Comparison of ENCODE assay signal across 9 cellular contexts in the genomic region with DNA sequence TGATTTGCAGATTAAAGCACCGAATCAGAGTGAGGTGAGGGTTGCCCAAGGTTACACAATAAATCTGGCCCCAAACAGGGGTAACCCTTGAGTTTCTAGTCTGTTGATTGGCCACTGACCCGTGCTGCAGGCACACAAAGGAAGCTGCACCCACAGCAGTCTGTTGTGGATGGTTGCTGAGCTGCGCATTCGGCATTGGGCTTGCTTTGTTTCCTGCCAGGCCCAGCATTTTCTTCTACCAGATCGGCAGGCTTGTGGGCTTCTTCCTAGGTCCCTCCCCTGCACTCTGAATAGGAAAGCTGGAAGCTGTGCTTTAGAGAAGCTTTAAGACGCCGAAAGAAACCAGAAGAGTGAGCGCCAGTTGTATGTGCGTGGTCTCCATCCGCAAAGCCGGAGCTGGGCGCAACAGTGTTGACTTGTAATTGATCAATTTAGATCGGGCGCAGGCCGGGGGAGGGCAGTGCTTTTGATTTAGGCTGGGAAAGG. TPM values are rescaled to one million over a fixed set of nuclear protein-coding genes. Genes with fewer than 3 reads are reported as not detected.
DNase-seq lines count a peak whose midpoint lies in the region; ATAC-seq and TF ChIP-seq lines count a peak whose summit lies in the region.
"Had no signal": no experiment of that assay in that cellular context is flagged by ENCODE, and none has a peak within 500 bp of the region (broad histone marks: within the 10 kb centered on the region; RNA-seq: fewer than 3 reads in every experiment).

No MANE protein-coding gene starts in this region.

- DNase-seq in LHCN-M2 (ENCODE audit: low read depth) = peak; percentile 91
- DNase-seq in WTC11 (ENCODE audit: low spot score) = peak; percentile 45
- peak; percentile 32 for DNase-seq in left ventricle myocardium inferior
- peak; percentile 89 for DNase-seq in retina
- no peak for DNase-seq in ACHN
- DNase-seq in T1000 (lab: John Stamatoyannopoulos, UW) = no peak
- DNase-seq in activated CD4-positive, alpha-beta T cell treated with anti-CD3 and anti-CD28 coated beads for 48 hours = no peak

- peak overlapping the region; percentile 22 for H3K4me3 ChIP-seq in left ventricle myocardium inferior

- CTCF ChIA-PET in WTC11 (lab: Charles Lee) = interaction anchor here (0.6 to 1.9 kb wide), 12 partner anchors 10 to 326 kb away, joined by 3 to 12 read pairs (median 4); no protein-coding TSS in a partner anchor

- peak; percentile 82 for ATAC-seq in WTC11
- ATAC-seq in GM21576 (IDR thresholded peaks at IDR 0.05; ENCODE audit: unreplicated experiment) = no peak

- H3K4me1 Mint-ChIP-seq in WTC11 = peaks cover 26% of the 10 kb centered on the region

- peaks cover 13% of the 10 kb centered on the region for H3K4me1 ChIP-seq in left ventricle myocardium inferior

- H3K27ac Mint-ChIP-seq in WTC11 = no peak overlapping the region
- H3K27ac Mint-ChIP-seq: activated naive CD8-positive, alpha-beta T cell had no signal

- H3K36me3 Mint-ChIP-seq in WTC11 = peaks cover 5% of the 10 kb centered on the region

- H3K27ac ChIP-seq in left ventricle myocardium inferior (replicated peaks) = peak overlapping the region; percentile 61

- H3K36me3 ChIP-seq in left ventricle myocardium inferior = peaks cover 10% of the 10 kb centered on the region

- TF ChIP-seq CTCF in WTC11 (IDR thresholded peaks at IDR 0.05) = no peak
- no peak for TF ChIP-seq CTCF in left ventricle myocardium inferior (IDR thresholded peaks at IDR 0.05; ENCODE audit: borderline replicate concordance)

- H3K27me3 Mint-ChIP-seq in WTC11 (ENCODE audit: low read depth) = no peaks in the 10 kb centered on the region

- no peak overlapping the region for H3K4me3 Mint-ChIP-seq in WTC11
- H3K4me3 Mint-ChIP-seq: activated naive CD8-positive, alpha-beta T cell had no signal

- intact Hi-C loops in left ventricle myocardium inferior (cut with micrococcal nuclease) = no loop called here

- no peaks in the 10 kb centered on the region for H3K9me3 Mint-ChIP-seq in WTC11

- H3K27me3 ChIP-seq in left ventricle myocardium inferior (ENCODE audit: low read depth) = no peaks in the 10 kb centered on the region

- H3K9me3 ChIP-seq in left ventricle myocardium inferior (replicated peaks) = no peaks in the 10 kb centered on the region

- POLR2A ChIA-PET in WTC11 (lab: Charles Lee) = interaction anchor here (0.6 to 2.0 kb wide), 3 partner anchors 12 to 177 kb away, joined by 3 to 9 read pairs (median 6); a partner anchor contains a TSS

- in situ Hi-C loops in ACHN (cut with HindIII; ENCODE audit: low pct_ligation_motif_present, low pct_unique_long_range_greater_than_20kb, low sequenced_read_pairs) = no loop called here

TF ChIP-seq in WTC11, 78 proteins besides CTCF, POLR2A, EP300 and RAD21 (continues in another document):
- TF ChIP-seq SMAD4 (CRISPR knock-in tag; IDR thresholded peaks at IDR 0.05) (no peak), TCF7 (CRISPR knock-in tag; IDR thresholded peaks at IDR 0.05; ENCODE audit: low read depth) (no peak), MXD4 (CRISPR knock-in tag; IDR thresholded peaks at IDR 0.05; ENCODE audit: borderline replicate concordance) (no peak), ELF4 (CRISPR knock-in tag; IDR thresholded peaks at IDR 0.05; ENCODE audit: low read depth) (no peak), NFATC4 (CRISPR knock-in tag; IDR thresholded peaks at IDR 0.05) (no peak), NR2C2 (CRISPR knock-in tag; IDR thresholded peaks at IDR 0.05) (no peak), CREB1 (CRISPR knock-in tag; IDR thresholded peaks at IDR 0.05) (no peak)
- TF ChIP-seq, protein P1, sequence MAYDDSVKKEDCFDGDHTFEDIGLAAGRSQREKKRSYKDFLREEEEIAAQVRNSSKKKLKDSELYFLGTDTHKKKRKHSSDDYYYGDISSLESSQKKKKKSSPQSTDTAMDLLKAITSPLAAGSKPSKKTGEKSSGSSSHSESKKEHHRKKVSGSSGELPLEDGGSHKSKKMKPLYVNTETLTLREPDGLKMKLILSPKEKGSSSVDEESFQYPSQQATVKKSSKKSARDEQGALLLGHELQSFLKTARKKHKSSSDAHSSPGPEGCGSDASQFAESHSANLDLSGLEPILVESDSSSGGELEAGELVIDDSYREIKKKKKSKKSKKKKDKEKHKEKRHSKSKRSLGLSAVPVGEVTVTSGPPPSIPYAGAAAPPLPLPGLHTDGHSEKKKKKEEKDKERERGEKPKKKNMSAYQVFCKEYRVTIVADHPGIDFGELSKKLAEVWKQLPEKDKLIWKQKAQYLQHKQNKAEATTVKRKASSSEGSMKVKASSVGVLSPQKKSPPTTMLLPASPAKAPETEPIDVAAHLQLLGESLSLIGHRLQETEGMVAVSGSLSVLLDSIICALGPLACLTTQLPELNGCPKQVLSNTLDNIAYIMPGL (CRISPR knock-in tag; IDR thresholded peaks at IDR 0.05) = no peak
- TF ChIP-seq, protein P2, sequence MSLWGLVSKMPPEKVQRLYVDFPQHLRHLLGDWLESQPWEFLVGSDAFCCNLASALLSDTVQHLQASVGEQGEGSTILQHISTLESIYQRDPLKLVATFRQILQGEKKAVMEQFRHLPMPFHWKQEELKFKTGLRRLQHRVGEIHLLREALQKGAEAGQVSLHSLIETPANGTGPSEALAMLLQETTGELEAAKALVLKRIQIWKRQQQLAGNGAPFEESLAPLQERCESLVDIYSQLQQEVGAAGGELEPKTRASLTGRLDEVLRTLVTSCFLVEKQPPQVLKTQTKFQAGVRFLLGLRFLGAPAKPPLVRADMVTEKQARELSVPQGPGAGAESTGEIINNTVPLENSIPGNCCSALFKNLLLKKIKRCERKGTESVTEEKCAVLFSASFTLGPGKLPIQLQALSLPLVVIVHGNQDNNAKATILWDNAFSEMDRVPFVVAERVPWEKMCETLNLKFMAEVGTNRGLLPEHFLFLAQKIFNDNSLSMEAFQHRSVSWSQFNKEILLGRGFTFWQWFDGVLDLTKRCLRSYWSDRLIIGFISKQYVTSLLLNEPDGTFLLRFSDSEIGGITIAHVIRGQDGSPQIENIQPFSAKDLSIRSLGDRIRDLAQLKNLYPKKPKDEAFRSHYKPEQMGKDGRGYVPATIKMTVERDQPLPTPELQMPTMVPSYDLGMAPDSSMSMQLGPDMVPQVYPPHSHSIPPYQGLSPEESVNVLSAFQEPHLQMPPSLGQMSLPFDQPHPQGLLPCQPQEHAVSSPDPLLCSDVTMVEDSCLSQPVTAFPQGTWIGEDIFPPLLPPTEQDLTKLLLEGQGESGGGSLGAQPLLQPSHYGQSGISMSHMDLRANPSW (CRISPR knock-in tag; conservative IDR thresholded peaks at IDR 0.05; ENCODE audit: low read depth) = no peak
- TF ChIP-seq, protein P3, sequence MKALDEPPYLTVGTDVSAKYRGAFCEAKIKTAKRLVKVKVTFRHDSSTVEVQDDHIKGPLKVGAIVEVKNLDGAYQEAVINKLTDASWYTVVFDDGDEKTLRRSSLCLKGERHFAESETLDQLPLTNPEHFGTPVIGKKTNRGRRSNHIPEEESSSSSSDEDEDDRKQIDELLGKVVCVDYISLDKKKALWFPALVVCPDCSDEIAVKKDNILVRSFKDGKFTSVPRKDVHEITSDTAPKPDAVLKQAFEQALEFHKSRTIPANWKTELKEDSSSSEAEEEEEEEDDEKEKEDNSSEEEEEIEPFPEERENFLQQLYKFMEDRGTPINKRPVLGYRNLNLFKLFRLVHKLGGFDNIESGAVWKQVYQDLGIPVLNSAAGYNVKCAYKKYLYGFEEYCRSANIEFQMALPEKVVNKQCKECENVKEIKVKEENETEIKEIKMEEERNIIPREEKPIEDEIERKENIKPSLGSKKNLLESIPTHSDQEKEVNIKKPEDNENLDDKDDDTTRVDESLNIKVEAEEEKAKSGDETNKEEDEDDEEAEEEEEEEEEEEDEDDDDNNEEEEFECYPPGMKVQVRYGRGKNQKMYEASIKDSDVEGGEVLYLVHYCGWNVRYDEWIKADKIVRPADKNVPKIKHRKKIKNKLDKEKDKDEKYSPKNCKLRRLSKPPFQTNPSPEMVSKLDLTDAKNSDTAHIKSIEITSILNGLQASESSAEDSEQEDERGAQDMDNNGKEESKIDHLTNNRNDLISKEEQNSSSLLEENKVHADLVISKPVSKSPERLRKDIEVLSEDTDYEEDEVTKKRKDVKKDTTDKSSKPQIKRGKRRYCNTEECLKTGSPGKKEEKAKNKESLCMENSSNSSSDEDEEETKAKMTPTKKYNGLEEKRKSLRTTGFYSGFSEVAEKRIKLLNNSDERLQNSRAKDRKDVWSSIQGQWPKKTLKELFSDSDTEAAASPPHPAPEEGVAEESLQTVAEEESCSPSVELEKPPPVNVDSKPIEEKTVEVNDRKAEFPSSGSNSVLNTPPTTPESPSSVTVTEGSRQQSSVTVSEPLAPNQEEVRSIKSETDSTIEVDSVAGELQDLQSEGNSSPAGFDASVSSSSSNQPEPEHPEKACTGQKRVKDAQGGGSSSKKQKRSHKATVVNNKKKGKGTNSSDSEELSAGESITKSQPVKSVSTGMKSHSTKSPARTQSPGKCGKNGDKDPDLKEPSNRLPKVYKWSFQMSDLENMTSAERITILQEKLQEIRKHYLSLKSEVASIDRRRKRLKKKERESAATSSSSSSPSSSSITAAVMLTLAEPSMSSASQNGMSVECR (CRISPR knock-in tag; IDR thresholded peaks at IDR 0.05; ENCODE audit: borderline replicate concordance) = no peak
- TF ChIP-seq, protein P4, sequence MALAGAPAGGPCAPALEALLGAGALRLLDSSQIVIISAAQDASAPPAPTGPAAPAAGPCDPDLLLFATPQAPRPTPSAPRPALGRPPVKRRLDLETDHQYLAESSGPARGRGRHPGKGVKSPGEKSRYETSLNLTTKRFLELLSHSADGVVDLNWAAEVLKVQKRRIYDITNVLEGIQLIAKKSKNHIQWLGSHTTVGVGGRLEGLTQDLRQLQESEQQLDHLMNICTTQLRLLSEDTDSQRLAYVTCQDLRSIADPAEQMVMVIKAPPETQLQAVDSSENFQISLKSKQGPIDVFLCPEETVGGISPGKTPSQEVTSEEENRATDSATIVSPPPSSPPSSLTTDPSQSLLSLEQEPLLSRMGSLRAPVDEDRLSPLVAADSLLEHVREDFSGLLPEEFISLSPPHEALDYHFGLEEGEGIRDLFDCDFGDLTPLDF (CRISPR knock-in tag; IDR thresholded peaks at IDR 0.05) = no peak

RNA-seq across cellular contexts. Expression of a gene that starts 12.1 kb away (rescaled TPM):
- total RNA-seq in LHCN-M2 (2014; rRNA removed) = 42.1 and 52.6 TPM in 2 replicates
- polyA plus RNA-seq in LHCN-M2 (2012) = 5.9 TPM
- 6.8 to 7.7 TPM (median 7.3 TPM) in 3 replicates for total RNA-seq in WTC11 (2021)
- 2.1 TPM for total RNA-seq in left ventricle myocardium inferior

Comparison
In these comparisons a context has a peak if more than half of its experiments do, and no peak if none do; other contexts are left out.
1. DNase-seq: peak in LHCN-M2 (single experiment), WTC11 (single experiment), left ventricle myocardium inferior (single experiment) and retina (single experiment); none in ACHN (single experiment), T1000 (single experiment) and activated CD4-positive, alpha-beta T cell treated with anti-CD3 and anti-CD28 coated beads for 48 hours (single experiment).